ENCODE assay signal across 9 cellular contexts in genomic region chr11:19979519-19979845, GRCh38.
DNase-seq lines count a peak whose midpoint lies in the region; ATAC-seq, FAIRE-seq and TF ChIP-seq lines count a peak whose summit lies in the region.
"Had no signal": no experiment of that assay in that cellular context is flagged by ENCODE, and none has a peak within 500 bp of the region (broad histone marks: within the 10 kb centered on the region; RNA-seq: fewer than 3 reads in every experiment).

No MANE protein-coding gene starts in this region.

- TF ChIP-seq CTCF in GM12878 (IDR thresholded peaks at IDR 0.05 in 2 of 3, conservative IDR thresholded peaks at IDR 0.05 in 1 of 3; ENCODE audit: control insufficient read depth in 2 of 3, extremely low read depth in 1 of 3, insufficient read depth in 1 of 3, low read depth in 3 of 3, low read length in 3 of 3) (no peak), vagina (IDR thresholded peaks at IDR 0.05) (no peak), MM.1S (IDR thresholded peaks at IDR 0.05; ENCODE audit: low read length) (no peak), suprapubic skin (IDR thresholded peaks at IDR 0.05) (no peak)

- TF ChIP-seq POLR2A in GM12878 (IDR thresholded peaks at IDR 0.05; ENCODE audit: low read depth, low read length) (no peak), vagina (IDR thresholded peaks at IDR 0.05) (no peak), suprapubic skin (IDR thresholded peaks at IDR 0.05) (no peak)

- H3K36me3 Mint-ChIP-seq in activated naive CD4-positive, alpha-beta T cell treated with anti-CD3 and anti-CD28 coated beads, Interleukin-2, amount 50 U/mL, for 24 hours: no peaks in the 10 kb centered on the region
- no peaks in the 10 kb centered on the region for H3K36me3 Mint-ChIP-seq in activated naive CD4-positive, alpha-beta T cell treated with anti-CD3 and anti-CD28 coated beads, Interleukin-2, amount 50 U/mL, for 72 hours

- no peaks in the 10 kb centered on the region for H3K9me3 ChIP-seq in GM12878 (replicated peaks; ENCODE audit: control insufficient read depth, insufficient read depth, low read length)
- H3K9me3 ChIP-seq in vagina: no peaks in the 10 kb centered on the region
- no peaks in the 10 kb centered on the region for H3K9me3 ChIP-seq in MM.1S (replicated peaks; ENCODE audit: insufficient read depth, low read length)
- H3K9me3 ChIP-seq in suprapubic skin: no peaks in the 10 kb centered on the region

- DNase-seq in activated naive CD4-positive, alpha-beta T cell treated with anti-CD3 and anti-CD28 coated beads, Interleukin-2, amount 50 U/mL, for 72 hours (ENCODE audit: low spot score in 2 of 2): no peak
- DNase-seq in GM12878 (ENCODE audit: low read depth, low spot score) (peak; percentile 25), vagina (ENCODE audit: extremely low spot score in 2 of 2) (no peak), MM.1S (no peak), suprapubic skin (ENCODE audit: low spot score in 2 of 2) (no peak)
- no peak for DNase-seq in stimulated activated naive CD4-positive, alpha-beta T cell (lab: John Stamatoyannopoulos, UW)
- DNase-seq: Right ventricle myocardium superior had no signal

- no peaks in the 10 kb centered on the region for H3K36me3 ChIP-seq in GM12878 (ENCODE audit: control insufficient read depth in 2 of 2, insufficient read depth in 2 of 2, low read length in 1 of 2)
- H3K36me3 ChIP-seq in vagina: peaks cover 0 to 4% of the 10 kb centered on the region in 2 donors
- no peaks in the 10 kb centered on the region for H3K36me3 ChIP-seq in MM.1S (replicated peaks; ENCODE audit: insufficient read depth, low read length)
- H3K36me3 ChIP-seq in suprapubic skin: no peaks in the 10 kb centered on the region

- in situ Hi-C loops in GM12878 (cut with MboI): no loop called here

- SMC1A ChIA-PET in GM12878 (lab: Charles Lee; ENCODE audit: uncharacterized antibody, unreplicated experiment): interaction anchor here (0.9 to 2.4 kb wide), 6 partner anchors 16 to 111 kb away, joined by 3 to 15 read pairs (median 4); no protein-coding TSS in a partner anchor

- no peaks in the 10 kb centered on the region for H4K20me1 ChIP-seq in GM12878 (ENCODE audit: control insufficient read depth, insufficient read depth)
- no peaks in the 10 kb centered on the region for H4K20me1 ChIP-seq in MM.1S (ENCODE audit: insufficient read depth, low read length)

- H3K27me3 ChIP-seq in GM12878 (replicated peaks in 1 of 2; ENCODE audit: control insufficient read depth in 2 of 2, insufficient read depth in 2 of 2, low read length in 1 of 2): no peaks in the 10 kb centered on the region
- no peaks in the 10 kb centered on the region for H3K27me3 ChIP-seq in vagina
- no peaks in the 10 kb centered on the region for H3K27me3 ChIP-seq in MM.1S (replicated peaks; ENCODE audit: insufficient read depth, low read length)
- no peaks in the 10 kb centered on the region for H3K27me3 ChIP-seq in suprapubic skin

- no peak for ATAC-seq in activated naive CD4-positive, alpha-beta T cell treated with anti-CD3 and anti-CD28 coated beads, Interleukin-2, amount 50 U/mL, for 72 hours
- ATAC-seq in HG02970 (IDR thresholded peaks at IDR 0.05; ENCODE audit: low FRiP score, unreplicated experiment) (peak; percentile 52), GM12878 (peak; percentile 85)

- TF ChIP-seq EP300 in GM12878 (IDR thresholded peaks at IDR 0.05; ENCODE audit: borderline replicate concordance in 1 of 2, control insufficient read depth in 1 of 2, low read depth in 2 of 2, low read length in 2 of 2): 0 out of 4 replicates have a peak, but pooled peaks of 1 of the 2 experiments have one; percentile 30
- no peak for TF ChIP-seq EP300 in suprapubic skin (IDR thresholded peaks at IDR 0.05)

- TF ChIP-seq RAD21 in GM12878 (IDR thresholded peaks at IDR 0.05; ENCODE audit: insufficient read depth, low read depth, low read length): no peak

- H3K4me2 ChIP-seq in GM12878 (ENCODE audit: control insufficient read depth, insufficient read depth) (peak overlapping the region; percentile 17), MM.1S (ENCODE audit: low read depth, low read length) (no peak overlapping the region)

- no peaks in the 10 kb centered on the region for H3K9me2 ChIP-seq in MM.1S (replicated peaks; ENCODE audit: insufficient read depth, low read length)

- H3K9ac ChIP-seq in GM12878 (ENCODE audit: control insufficient read depth, insufficient read depth, low read length) (no peak overlapping the region), MM.1S (ENCODE audit: low read length) (no peak overlapping the region)

- BruUV-seq in GM12878 (replicated peaks; lab: Mats Ljungman, UMichigan): no TSS peak

- no peaks in the 10 kb centered on the region for H3K27me3 Mint-ChIP-seq in activated naive CD4-positive, alpha-beta T cell treated with anti-CD3 and anti-CD28 coated beads, Interleukin-2, amount 50 U/mL, for 24 hours

- H3K9me3 Mint-ChIP-seq in activated naive CD4-positive, alpha-beta T cell treated with anti-CD3 and anti-CD28 coated beads, Interleukin-2, amount 50 U/mL, for 24 hours: no peaks in the 10 kb centered on the region
- no peaks in the 10 kb centered on the region for H3K9me3 Mint-ChIP-seq in activated naive CD4-positive, alpha-beta T cell treated with anti-CD3 and anti-CD28 coated beads, Interleukin-2, amount 50 U/mL, for 72 hours

- peak overlapping the region; percentile 52 for H3K27ac Mint-ChIP-seq in activated naive CD4-positive, alpha-beta T cell treated with anti-CD3 and anti-CD28 coated beads, Interleukin-2, amount 50 U/mL, for 24 hours
- peak overlapping the region in 1 of 2 donors; percentile 48 for H3K27ac Mint-ChIP-seq in activated naive CD4-positive, alpha-beta T cell treated with anti-CD3 and anti-CD28 coated beads, Interleukin-2, amount 50 U/mL, for 72 hours

- H3F3A ChIP-seq in MM.1S (ENCODE audit: insufficient read depth, low read length): no peaks in the 10 kb centered on the region

- no peak overlapping the region for H3K4me3 Mint-ChIP-seq in activated naive CD4-positive, alpha-beta T cell treated with anti-CD3 and anti-CD28 coated beads, Interleukin-2, amount 50 U/mL, for 24 hours

- H2AFZ ChIP-seq in GM12878 (ENCODE audit: control insufficient read depth, low read depth, low read length) (no peak overlapping the region), MM.1S (ENCODE audit: low read length) (no peak overlapping the region)

- RAD21 ChIA-PET in GM12878 (lab: Charles Lee; ENCODE audit: unreplicated experiment): interaction anchor here (1.3 to 1.8 kb wide), 2 partner anchors 15 to 27 kb away, joined by 6 to 13 read pairs; no protein-coding TSS in a partner anchor

- H3K4me1 Mint-ChIP-seq in activated naive CD4-positive, alpha-beta T cell treated with anti-CD3 and anti-CD28 coated beads, Interleukin-2, amount 50 U/mL, for 24 hours: no peaks in the 10 kb centered on the region

- H3K4me3 ChIP-seq in GM12878 (no peak overlapping the region), vagina (no peak overlapping the region), MM.1S (ENCODE audit: low read length) (no peak overlapping the region), suprapubic skin (no peak overlapping the region)

- FAIRE-seq in GM12878 (lab: Jason Lieb, UNC): peak; percentile 61

- H3K79me2 ChIP-seq in GM12878 (ENCODE audit: control insufficient read depth, insufficient read depth, low read length): no peaks in the 10 kb centered on the region
- H3K79me2 ChIP-seq in MM.1S (ENCODE audit: low read length): no peaks in the 10 kb centered on the region

- intact Hi-C loops in GM12878 (cut with micrococcal nuclease; ENCODE audit: unreplicated experiment) (no loop called here), vagina (cut with DNase I) (no loop called here)

- POLR2A ChIA-PET in GM12878 (lab: Charles Lee): interaction anchor here (0.9 to 1.0 kb wide), 2 partner anchors 26 to 202 kb away, joined by 3 read pairs; no protein-coding TSS in a partner anchor

- H3K4me1 ChIP-seq in GM12878 (ENCODE audit: control insufficient read depth, insufficient read depth, low read length) (peaks cover 12% of the 10 kb centered on the region), vagina (peaks cover 33% of the 10 kb centered on the region), MM.1S (ENCODE audit: low read length) (no peaks in the 10 kb centered on the region), suprapubic skin (no peaks in the 10 kb centered on the region)

- 4% methylated on average over 5 of the region's 5 CpGs for WGBS in GM12878 (ENCODE audit: insufficient coverage, insufficient replicate concordance, low lambda C conversion rate, missing lambda C conversion rate)
- 98% methylated on average over 5 of the region's 5 CpGs for WGBS in suprapubic skin

- H3K27ac ChIP-seq in GM12878 (ENCODE audit: control insufficient read depth, insufficient read depth) (no peak overlapping the region), vagina (peak overlapping the region; percentile 21), MM.1S (ENCODE audit: low read length) (no peak overlapping the region), suprapubic skin (no peak overlapping the region)

- CTCF ChIA-PET in GM12878 (lab: Yijun Ruan, JAX): interaction anchor here (0.8 to 1.3 kb wide), 6 partner anchors 19 to 153 kb away, joined by 3 to 7 read pairs (median 4); no protein-coding TSS in a partner anchor

TF ChIP-seq in GM12878, 131 proteins besides CTCF, POLR2A, EP300 and RAD21 (continues in another document):
- TF ChIP-seq SIN3A (IDR thresholded peaks at IDR 0.05; ENCODE audit: low read depth, low read length) (no peak), MYC (IDR thresholded peaks at IDR 0.05; ENCODE audit: insufficient read depth, insufficient read length, insufficient replicate concordance, low read length, severe bottlenecking) (no peak), SREBF2 (IDR thresholded peaks at IDR 0.05; ENCODE audit: low read length) (no peak), BHLHE40 (IDR thresholded peaks at IDR 0.05; ENCODE audit: borderline replicate concordance in 1 of 2, low read depth in 2 of 2, low read length in 1 of 2) (peak; percentile 29 to 35; a peak in 1 of 4 replicates), JUND (IDR thresholded peaks at IDR 0.05; ENCODE audit: low read depth, low read length) (no peak), ETV6 (conservative IDR thresholded peaks at IDR 0.05 in 1 of 2, IDR thresholded peaks at IDR 0.05 in 1 of 2; ENCODE audit: borderline replicate concordance in 1 of 2, low read depth in 1 of 2) (no peak), RELA (IDR thresholded peaks at IDR 0.05; ENCODE audit: borderline replicate concordance, partially characterized antibody) (no peak), BCL3 (IDR thresholded peaks at IDR 0.05; ENCODE audit: borderline replicate concordance, insufficient read depth, low read depth, low read length, poor library complexity, severe bottlenecking) (no peak), FOS (IDR thresholded peaks at IDR 0.05; ENCODE audit: borderline replicate concordance, extremely low read depth, insufficient read length) (no peak)

Comparison
In these comparisons a context has a peak if more than half of its experiments do, and no peak if none do; other contexts are left out.
1. ATAC-seq: peak in HG02970 (single experiment) and GM12878 (single experiment); none in activated naive CD4-positive, alpha-beta T cell treated with anti-CD3 and anti-CD28 coated beads, Interleukin-2, amount 50 U/mL, for 72 hours (0 of 2).